ENCODE assay signal across 1 cellular context in the genomic region with DNA sequence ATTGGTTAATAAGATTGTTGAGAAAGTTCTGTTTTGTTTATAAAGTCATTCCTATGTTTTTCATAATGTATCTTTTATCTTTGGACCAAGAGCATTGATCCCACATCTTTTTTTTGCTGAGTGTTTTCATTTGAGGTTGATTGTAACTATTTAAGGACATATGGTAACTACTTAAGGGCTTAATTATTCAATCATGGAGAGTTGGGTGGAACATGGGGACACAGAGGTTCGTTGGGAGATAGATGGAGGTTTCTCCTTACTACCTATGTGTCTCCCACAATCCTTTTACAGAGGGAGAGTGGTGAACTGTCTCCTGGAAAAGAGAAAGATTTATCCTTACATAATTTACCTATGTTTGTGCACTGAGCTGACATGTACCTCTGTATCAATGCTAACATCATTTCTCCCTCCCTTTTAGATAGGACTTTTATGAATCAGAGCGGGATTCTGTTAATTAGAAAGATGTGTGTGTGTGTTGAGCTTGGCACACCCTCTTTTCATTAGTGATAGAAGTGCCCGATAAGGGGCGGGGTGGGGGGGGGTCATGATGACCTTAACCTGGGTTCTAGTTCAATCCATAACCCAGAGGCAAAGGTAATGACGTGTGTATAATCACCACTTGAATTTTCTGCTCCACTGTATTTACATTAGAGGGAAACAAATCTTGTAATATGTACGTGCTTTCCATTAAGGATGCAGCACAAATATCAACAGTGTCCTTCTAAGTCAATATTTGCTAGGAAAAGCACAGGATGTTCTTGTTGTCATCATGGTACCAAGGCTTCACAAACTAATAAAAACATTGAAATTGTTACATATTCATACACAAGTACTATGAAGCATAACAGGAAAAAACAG.
TF ChIP-seq lines count a peak whose summit lies in the region.

No MANE protein-coding gene starts in this region.

TF ChIP-seq in HepG2, 621 proteins besides CTCF, POLR2A, EP300 and RAD21 (continued from another document and continues in another):
- TF ChIP-seq, protein P1, sequence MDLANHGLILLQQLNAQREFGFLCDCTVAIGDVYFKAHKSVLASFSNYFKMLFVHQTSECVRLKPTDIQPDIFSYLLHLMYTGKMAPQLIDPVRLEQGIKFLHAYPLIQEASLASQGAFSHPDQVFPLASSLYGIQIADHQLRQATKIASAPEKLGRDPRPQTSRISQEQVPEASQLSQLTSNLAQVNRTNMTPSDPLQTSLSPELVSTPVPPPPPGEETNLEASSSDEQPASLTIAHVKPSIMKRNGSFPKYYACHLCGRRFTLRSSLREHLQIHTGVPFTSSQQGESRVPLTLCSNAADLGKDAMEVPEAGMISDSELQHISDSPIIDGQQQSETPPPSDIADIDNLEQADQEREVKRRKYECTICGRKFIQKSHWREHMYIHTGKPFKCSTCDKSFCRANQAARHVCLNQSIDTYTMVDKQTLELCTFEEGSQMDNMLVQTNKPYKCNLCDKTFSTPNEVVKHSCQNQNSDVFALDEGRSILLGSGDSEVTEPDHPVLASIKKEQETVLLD (CRISPR knock-in tag; IDR thresholded peaks at IDR 0.05; ENCODE audit: low read depth), result no peak
- TF ChIP-seq NR2F2 (IDR thresholded peaks at IDR 0.05; ENCODE audit: borderline replicate concordance, low read depth) (peak; percentile 77), ZNF589 (CRISPR knock-in tag; conservative IDR thresholded peaks at IDR 0.05) (no peak), GABPB1 (CRISPR knock-in tag; IDR thresholded peaks at IDR 0.05) (no peak), SKI (IDR thresholded peaks at IDR 0.05; ENCODE audit: partially characterized antibody) (peak; percentile 41), ZNF333 (CRISPR knock-in tag; IDR thresholded peaks at IDR 0.05; ENCODE audit: borderline replicate concordance) (no peak), ZNF446 (CRISPR knock-in tag; IDR thresholded peaks at IDR 0.05) (no peak), NR3C1 (CRISPR knock-in tag; IDR thresholded peaks at IDR 0.05) (no peak), TEAD3 (CRISPR knock-in tag; optimal IDR thresholded peaks at IDR 0.05; ENCODE audit: borderline replicate concordance) (peak; percentile 77), TGIF2 (CRISPR knock-in tag; IDR thresholded peaks at IDR 0.05) (peak; percentile 57; the same call in 1 of the 2 replicates), ZNF3 (CRISPR knock-in tag; IDR thresholded peaks at IDR 0.05) (no peak), DPF2 (CRISPR knock-in tag; IDR thresholded peaks at IDR 0.05; ENCODE audit: borderline replicate concordance, low read depth) (peak; percentile 84), ZNF329 (CRISPR knock-in tag; IDR thresholded peaks at IDR 0.05; ENCODE audit: low read depth) (no peak), CBX5 (CRISPR knock-in tag; IDR thresholded peaks at IDR 0.05; ENCODE audit: borderline replicate concordance) (no peak), KLF15 (CRISPR knock-in tag; IDR thresholded peaks at IDR 0.05; ENCODE audit: borderline replicate concordance) (no peak), MZF1 (CRISPR knock-in tag; IDR thresholded peaks at IDR 0.05; ENCODE audit: borderline replicate concordance) (no peak), SOX6 (IDR thresholded peaks at IDR 0.05) (no peak), SOX6 (CRISPR knock-in tag; IDR thresholded peaks at IDR 0.05) (peak; percentile 74; the same call in 1 of the 2 replicates), ZNF619 (CRISPR knock-in tag; IDR thresholded peaks at IDR 0.05) (no peak), KLF13 (CRISPR knock-in tag; IDR thresholded peaks at IDR 0.05) (no peak), ZFAT (CRISPR knock-in tag; conservative IDR thresholded peaks at IDR 0.05) (no peak), ZNF207 (IDR thresholded peaks at IDR 0.05; ENCODE audit: borderline replicate concordance) (no peak), CREM (IDR thresholded peaks at IDR 0.05) (peak; percentile 94), CREM (CRISPR knock-in tag; IDR thresholded peaks at IDR 0.05) (no peak), SRSF9 (IDR thresholded peaks at IDR 0.05; ENCODE audit: borderline replicate concordance, insufficient read depth, low read depth, low read length, poor library complexity, severe bottlenecking) (no peak), ZNF674 (CRISPR knock-in tag; IDR thresholded peaks at IDR 0.05; ENCODE audit: low read depth) (no peak), CHD2 (IDR thresholded peaks at IDR 0.05; ENCODE audit: low read depth, low read length) (no peak), SMAD3 (CRISPR knock-in tag; IDR thresholded peaks at IDR 0.05) (0 out of 2 replicates have a peak, but pooled peaks have one; percentile 73), CENPT (CRISPR knock-in tag; IDR thresholded peaks at IDR 0.05; ENCODE audit: low read depth) (no peak), ZNF670 (CRISPR knock-in tag; IDR thresholded peaks at IDR 0.05; ENCODE audit: borderline replicate concordance) (no peak), NFYB (CRISPR knock-in tag; IDR thresholded peaks at IDR 0.05) (no peak), BRD4 (CRISPR knock-in tag; IDR thresholded peaks at IDR 0.05) (no peak; the same call in 1 of the 2 replicates)
- TF ChIP-seq, protein P2, sequence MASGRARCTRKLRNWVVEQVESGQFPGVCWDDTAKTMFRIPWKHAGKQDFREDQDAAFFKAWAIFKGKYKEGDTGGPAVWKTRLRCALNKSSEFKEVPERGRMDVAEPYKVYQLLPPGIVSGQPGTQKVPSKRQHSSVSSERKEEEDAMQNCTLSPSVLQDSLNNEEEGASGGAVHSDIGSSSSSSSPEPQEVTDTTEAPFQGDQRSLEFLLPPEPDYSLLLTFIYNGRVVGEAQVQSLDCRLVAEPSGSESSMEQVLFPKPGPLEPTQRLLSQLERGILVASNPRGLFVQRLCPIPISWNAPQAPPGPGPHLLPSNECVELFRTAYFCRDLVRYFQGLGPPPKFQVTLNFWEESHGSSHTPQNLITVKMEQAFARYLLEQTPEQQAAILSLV (CRISPR knock-in tag; IDR thresholded peaks at IDR 0.05; ENCODE audit: borderline replicate concordance), result no peak
- TF ChIP-seq, protein P3, sequence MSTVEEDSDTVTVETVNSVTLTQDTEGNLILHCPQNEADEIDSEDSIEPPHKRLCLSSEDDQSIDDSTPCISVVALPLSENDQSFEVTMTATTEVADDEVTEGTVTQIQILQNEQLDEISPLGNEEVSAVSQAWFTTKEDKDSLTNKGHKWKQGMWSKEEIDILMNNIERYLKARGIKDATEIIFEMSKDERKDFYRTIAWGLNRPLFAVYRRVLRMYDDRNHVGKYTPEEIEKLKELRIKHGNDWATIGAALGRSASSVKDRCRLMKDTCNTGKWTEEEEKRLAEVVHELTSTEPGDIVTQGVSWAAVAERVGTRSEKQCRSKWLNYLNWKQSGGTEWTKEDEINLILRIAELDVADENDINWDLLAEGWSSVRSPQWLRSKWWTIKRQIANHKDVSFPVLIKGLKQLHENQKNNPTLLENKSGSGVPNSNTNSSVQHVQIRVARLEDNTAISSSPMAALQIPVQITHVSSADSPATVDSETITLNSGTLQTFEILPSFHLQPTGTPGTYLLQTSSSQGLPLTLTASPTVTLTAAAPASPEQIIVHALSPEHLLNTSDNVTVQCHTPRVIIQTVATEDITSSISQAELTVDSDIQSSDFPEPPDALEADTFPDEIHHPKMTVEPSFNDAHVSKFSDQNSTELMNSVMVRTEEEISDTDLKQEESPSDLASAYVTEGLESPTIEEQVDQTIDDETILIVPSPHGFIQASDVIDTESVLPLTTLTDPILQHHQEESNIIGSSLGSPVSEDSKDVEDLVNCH (CRISPR knock-in tag; IDR thresholded peaks at IDR 0.05), result no peak
- TF ChIP-seq, protein P4, sequence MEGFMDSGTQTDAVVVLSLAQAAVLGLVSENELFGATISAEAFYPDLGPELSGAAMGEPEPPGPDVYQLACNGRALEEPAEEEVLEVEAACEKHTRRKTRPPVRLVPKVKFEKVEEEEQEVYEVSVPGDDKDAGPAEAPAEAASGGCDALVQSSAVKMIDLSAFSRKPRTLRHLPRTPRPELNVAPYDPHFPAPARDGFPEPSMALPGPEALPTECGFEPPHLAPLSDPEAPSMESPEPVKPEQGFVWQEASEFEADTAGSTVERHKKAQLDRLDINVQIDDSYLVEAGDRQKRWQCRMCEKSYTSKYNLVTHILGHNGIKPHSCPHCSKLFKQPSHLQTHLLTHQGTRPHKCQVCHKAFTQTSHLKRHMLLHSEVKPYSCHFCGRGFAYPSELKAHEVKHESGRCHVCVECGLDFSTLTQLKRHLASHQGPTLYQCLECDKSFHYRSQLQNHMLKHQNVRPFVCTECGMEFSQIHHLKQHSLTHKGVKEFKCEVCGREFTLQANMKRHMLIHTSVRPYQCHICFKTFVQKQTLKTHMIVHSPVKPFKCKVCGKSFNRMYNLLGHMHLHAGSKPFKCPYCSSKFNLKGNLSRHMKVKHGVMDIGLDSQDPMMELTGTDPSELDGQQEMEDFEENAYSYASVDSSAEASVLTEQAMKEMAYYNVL (CRISPR knock-in tag; IDR thresholded peaks at IDR 0.05; ENCODE audit: borderline replicate concordance), result no peak; the same call in 1 of the 2 replicates
- TF ChIP-seq, protein P5, sequence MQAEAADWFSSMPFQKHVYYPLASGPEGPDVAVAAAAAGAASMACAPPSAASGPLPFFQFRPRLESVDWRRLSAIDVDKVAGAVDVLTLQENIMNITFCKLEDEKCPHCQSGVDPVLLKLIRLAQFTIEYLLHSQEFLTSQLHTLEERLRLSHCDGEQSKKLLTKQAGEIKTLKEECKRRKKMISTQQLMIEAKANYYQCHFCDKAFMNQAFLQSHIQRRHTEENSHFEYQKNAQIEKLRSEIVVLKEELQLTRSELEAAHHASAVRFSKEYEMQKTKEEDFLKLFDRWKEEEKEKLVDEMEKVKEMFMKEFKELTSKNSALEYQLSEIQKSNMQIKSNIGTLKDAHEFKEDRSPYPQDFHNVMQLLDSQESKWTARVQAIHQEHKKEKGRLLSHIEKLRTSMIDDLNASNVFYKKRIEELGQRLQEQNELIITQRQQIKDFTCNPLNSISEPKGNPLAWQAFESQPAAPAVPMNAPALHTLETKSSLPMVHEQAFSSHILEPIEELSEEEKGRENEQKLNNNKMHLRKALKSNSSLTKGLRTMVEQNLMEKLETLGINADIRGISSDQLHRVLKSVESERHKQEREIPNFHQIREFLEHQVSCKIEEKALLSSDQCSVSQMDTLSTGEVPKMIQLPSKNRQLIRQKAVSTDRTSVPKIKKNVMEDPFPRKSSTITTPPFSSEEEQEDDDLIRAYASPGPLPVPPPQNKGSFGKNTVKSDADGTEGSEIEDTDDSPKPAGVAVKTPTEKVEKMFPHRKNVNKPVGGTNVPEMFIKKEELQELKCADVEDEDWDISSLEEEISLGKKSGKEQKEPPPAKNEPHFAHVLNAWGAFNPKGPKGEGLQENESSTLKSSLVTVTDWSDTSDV (CRISPR knock-in tag; IDR thresholded peaks at IDR 0.05), result no peak
- TF ChIP-seq, protein P6, sequence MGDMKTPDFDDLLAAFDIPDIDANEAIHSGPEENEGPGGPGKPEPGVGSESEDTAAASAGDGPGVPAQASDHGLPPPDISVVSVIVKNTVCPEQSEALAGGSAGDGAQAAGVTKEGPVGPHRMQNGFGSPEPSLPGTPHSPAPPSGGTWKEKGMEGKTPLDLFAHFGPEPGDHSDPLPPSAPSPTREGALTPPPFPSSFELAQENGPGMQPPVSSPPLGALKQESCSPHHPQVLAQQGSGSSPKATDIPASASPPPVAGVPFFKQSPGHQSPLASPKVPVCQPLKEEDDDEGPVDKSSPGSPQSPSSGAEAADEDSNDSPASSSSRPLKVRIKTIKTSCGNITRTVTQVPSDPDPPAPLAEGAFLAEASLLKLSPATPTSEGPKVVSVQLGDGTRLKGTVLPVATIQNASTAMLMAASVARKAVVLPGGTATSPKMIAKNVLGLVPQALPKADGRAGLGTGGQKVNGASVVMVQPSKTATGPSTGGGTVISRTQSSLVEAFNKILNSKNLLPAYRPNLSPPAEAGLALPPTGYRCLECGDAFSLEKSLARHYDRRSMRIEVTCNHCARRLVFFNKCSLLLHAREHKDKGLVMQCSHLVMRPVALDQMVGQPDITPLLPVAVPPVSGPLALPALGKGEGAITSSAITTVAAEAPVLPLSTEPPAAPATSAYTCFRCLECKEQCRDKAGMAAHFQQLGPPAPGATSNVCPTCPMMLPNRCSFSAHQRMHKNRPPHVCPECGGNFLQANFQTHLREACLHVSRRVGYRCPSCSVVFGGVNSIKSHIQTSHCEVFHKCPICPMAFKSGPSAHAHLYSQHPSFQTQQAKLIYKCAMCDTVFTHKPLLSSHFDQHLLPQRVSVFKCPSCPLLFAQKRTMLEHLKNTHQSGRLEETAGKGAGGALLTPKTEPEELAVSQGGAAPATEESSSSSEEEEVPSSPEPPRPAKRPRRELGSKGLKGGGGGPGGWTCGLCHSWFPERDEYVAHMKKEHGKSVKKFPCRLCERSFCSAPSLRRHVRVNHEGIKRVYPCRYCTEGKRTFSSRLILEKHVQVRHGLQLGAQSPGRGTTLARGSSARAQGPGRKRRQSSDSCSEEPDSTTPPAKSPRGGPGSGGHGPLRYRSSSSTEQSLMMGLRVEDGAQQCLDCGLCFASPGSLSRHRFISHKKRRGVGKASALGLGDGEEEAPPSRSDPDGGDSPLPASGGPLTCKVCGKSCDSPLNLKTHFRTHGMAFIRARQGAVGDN (CRISPR knock-in tag; IDR thresholded peaks at IDR 0.05), result no peak
- TF ChIP-seq, protein P7, sequence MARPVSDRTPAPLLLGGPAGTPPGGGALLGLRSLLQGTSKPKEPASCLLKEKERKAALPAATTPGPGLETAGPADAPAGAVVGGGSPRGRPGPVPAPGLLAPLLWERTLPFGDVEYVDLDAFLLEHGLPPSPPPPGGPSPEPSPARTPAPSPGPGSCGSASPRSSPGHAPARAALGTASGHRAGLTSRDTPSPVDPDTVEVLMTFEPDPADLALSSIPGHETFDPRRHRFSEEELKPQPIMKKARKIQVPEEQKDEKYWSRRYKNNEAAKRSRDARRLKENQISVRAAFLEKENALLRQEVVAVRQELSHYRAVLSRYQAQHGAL (CRISPR knock-in tag; IDR thresholded peaks at IDR 0.05; ENCODE audit: not compliant biosample characterization), result no peak
- TF ChIP-seq, protein P8, sequence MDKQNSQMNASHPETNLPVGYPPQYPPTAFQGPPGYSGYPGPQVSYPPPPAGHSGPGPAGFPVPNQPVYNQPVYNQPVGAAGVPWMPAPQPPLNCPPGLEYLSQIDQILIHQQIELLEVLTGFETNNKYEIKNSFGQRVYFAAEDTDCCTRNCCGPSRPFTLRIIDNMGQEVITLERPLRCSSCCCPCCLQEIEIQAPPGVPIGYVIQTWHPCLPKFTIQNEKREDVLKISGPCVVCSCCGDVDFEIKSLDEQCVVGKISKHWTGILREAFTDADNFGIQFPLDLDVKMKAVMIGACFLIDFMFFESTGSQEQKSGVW (CRISPR knock-in tag; IDR thresholded peaks at IDR 0.05; ENCODE audit: borderline replicate concordance), result no peak
- TF ChIP-seq, protein P9, sequence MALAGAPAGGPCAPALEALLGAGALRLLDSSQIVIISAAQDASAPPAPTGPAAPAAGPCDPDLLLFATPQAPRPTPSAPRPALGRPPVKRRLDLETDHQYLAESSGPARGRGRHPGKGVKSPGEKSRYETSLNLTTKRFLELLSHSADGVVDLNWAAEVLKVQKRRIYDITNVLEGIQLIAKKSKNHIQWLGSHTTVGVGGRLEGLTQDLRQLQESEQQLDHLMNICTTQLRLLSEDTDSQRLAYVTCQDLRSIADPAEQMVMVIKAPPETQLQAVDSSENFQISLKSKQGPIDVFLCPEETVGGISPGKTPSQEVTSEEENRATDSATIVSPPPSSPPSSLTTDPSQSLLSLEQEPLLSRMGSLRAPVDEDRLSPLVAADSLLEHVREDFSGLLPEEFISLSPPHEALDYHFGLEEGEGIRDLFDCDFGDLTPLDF (CRISPR knock-in tag; IDR thresholded peaks at IDR 0.05), result no peak
- TF ChIP-seq, protein P10, sequence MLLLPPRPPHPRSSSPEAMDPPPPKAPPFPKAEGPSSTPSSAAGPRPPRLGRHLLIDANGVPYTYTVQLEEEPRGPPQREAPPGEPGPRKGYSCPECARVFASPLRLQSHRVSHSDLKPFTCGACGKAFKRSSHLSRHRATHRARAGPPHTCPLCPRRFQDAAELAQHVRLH (CRISPR knock-in tag; IDR thresholded peaks at IDR 0.05; ENCODE audit: borderline replicate concordance, low read depth), result peak; percentile 48; the same call in 1 of the 2 replicates
